ENCODE assay signal across 8 cellular contexts in the genomic region with DNA sequence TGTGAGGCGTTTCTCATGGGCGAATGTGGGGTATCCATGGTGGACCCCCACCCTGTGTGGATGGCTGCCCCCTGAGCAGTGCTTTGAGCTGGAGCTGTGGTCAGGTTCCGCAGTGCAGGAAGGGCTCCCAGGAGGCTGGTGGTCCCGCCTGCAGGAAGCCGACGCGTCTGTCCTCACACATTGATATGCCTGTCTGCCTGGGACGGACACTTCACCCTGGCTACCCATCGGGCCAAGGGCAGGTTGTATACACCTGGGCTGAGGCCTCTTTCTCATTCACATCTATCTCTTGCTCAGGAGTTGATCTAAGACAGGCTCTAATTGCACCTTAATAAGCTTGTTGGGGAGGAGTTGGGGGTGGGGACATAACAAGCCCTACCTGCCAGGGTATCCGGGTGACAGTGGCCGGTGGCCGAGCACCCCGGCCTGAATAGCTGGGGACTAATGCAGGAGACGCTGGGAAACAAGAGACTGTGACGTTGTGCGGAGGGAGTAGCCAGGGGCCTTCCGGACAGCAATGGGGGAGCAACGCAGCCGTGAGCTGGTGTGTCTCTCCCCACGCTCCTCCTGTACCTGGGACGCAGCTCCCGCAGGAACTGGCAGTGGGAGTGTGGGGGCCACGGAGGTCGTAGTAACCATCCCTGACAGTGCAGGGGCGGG. TPM values are rescaled to one million over a fixed set of nuclear protein-coding genes. Genes with fewer than 3 reads are reported as not detected.
DNase-seq lines count a peak whose midpoint lies in the region; ATAC-seq, FAIRE-seq and TF ChIP-seq lines count a peak whose summit lies in the region.

No MANE protein-coding gene starts in this region.

- peak overlapping the region; percentile 54 to 69 for H3K27ac Mint-ChIP-seq in stimulated activated naive CD8-positive, alpha-beta T cell treated with anti-CD3 and anti-CD28 coated beads, Interleukin-15, amount 100 ng/mL, for 72 hours

- H3K79me2 ChIP-seq in HepG2 (ENCODE audit: insufficient read depth, low read length): peaks cover 14% of the 10 kb centered on the region

- POLR2A ChIA-PET in HepG2 (lab: Yijun Ruan, JAX): no interaction called here

- H3K4me3 ChIP-seq in HepG2 (replicated peaks in 1 of 3; ENCODE audit: insufficient read depth in 1 of 3, low read depth in 2 of 3, low read length in 3 of 3): no peak overlapping the region
- H3K4me3 ChIP-seq in aorta (ENCODE audit: low read length in 2 of 2): no peak overlapping the region

- no peaks in the 10 kb centered on the region for H3K27me3 Mint-ChIP-seq in stimulated activated naive CD8-positive, alpha-beta T cell treated with anti-CD3 and anti-CD28 coated beads, Interleukin-15, amount 100 ng/mL, for 72 hours

- WGBS in HepG2 (ENCODE audit: low lambda C conversion rate): 90% methylated on average over 20 of the region's 25 CpGs
- WGBS in aorta, 2 donors: 44 to 49% methylated on average over 20 to 25 of the region's 25 CpGs

- no peak overlapping the region for H3K9ac ChIP-seq in HepG2 (ENCODE audit: insufficient read depth, low read depth, low read length)

- TF ChIP-seq EP300 in HepG2 (IDR thresholded peaks at IDR 0.05; ENCODE audit: low read depth in 2 of 2, low read length in 2 of 2) (no peak), HepG2 (CRISPR knock-in tag; IDR thresholded peaks at IDR 0.05; ENCODE audit: borderline replicate concordance) (no peak)

- no peaks in the 10 kb centered on the region for H3K9me3 Mint-ChIP-seq in stimulated activated naive CD8-positive, alpha-beta T cell treated with anti-CD3 and anti-CD28 coated beads, Interleukin-15, amount 100 ng/mL, for 72 hours

- peaks cover 26% of the 10 kb centered on the region for H3K4me1 Mint-ChIP-seq in stimulated activated naive CD8-positive, alpha-beta T cell treated with anti-CD3 and anti-CD28 coated beads, Interleukin-15, amount 100 ng/mL, for 72 hours

- no peak for DNase-seq in stimulated activated naive CD8-positive, alpha-beta T cell treated with anti-CD3 and anti-CD28 coated beads, Interleukin-15, amount 100 ng/mL, for 72 hours
- DNase-seq in stimulated activated naive CD8-positive, alpha-beta T cell treated with anti-CD3 and anti-CD28 coated beads, Interleukin-15, Interleukin-2, amounts not matched to agents 100 U/mL and 50 U/mL, for 24 hours: no peak
- DNase-seq in astrocyte of the hippocampus (ENCODE audit: low read depth, low spot score) (peak; percentile 75), HepG2 (ENCODE audit: low spot score) (no peak), aorta (no peak)

- no peaks in the 10 kb centered on the region for H3K9me3 ChIP-seq in HepG2 (ENCODE audit: low read length)
- H3K9me3 ChIP-seq in aorta (ENCODE audit: control insufficient read depth, low read length): no peaks in the 10 kb centered on the region

- ATAC-seq in stimulated activated naive CD8-positive, alpha-beta T cell treated with anti-CD3 and anti-CD28 coated beads, Interleukin-15, amount 100 ng/mL, for 72 hours: peak; percentile 51
- no peak for ATAC-seq in stimulated activated naive CD8-positive, alpha-beta T cell treated with anti-CD3 and anti-CD28 coated beads, Interleukin-15, Interleukin-2, amounts not matched to agents 100 U/mL and 50 U/mL, for 24 hours
- ATAC-seq in HepG2: peak; percentile 13
- peak; percentile 30 for ATAC-seq in aorta (ENCODE audit: low FRiP score)
- no peak for ATAC-seq in GM18861 (IDR thresholded peaks at IDR 0.05; ENCODE audit: unreplicated experiment)
- no peak for ATAC-seq in GM18511 (IDR thresholded peaks at IDR 0.05; ENCODE audit: unreplicated experiment)
- ATAC-seq in GM21737 (IDR thresholded peaks at IDR 0.05; ENCODE audit: unreplicated experiment): no peak

- CTCF ChIA-PET in HepG2 (lab: Yijun Ruan, JAX; ENCODE audit: low intra/inter-chr PET ratio, low total read pairs): no interaction called here

- 0 out of 4 replicates have a peak, but pooled peaks of 1 of the 2 experiments have one; percentile 13 for TF ChIP-seq POLR2A in HepG2 (IDR thresholded peaks at IDR 0.05; ENCODE audit: insufficient read depth in 1 of 2, low read depth in 2 of 2, low read length in 2 of 2)

- peak overlapping the region in 1 of 2 donors; percentile 33 for H3K4me3 Mint-ChIP-seq in stimulated activated naive CD8-positive, alpha-beta T cell treated with anti-CD3 and anti-CD28 coated beads, Interleukin-15, amount 100 ng/mL, for 72 hours

- in situ Hi-C loops in HepG2 (cut with HindIII; ENCODE audit: extremely low pct_ligation_motif_present, low pct_unique_long_range_greater_than_20kb): no loop called here

- H3K27me3 ChIP-seq in HepG2 (ENCODE audit: control insufficient read depth in 1 of 2, insufficient read depth in 2 of 2, low read length in 2 of 2) (no peaks in the 10 kb centered on the region), aorta (ENCODE audit: control insufficient read depth in 1 of 2, insufficient read depth in 2 of 2, low read length in 1 of 2) (no peaks in the 10 kb centered on the region)

- TF ChIP-seq CTCF in HepG2 (CRISPR knock-in tag; IDR thresholded peaks at IDR 0.05): no peak

- no peak overlapping the region for H3K27ac ChIP-seq in HepG2 (ENCODE audit: extremely low read length, insufficient read depth, low read length)
- H3K27ac ChIP-seq in aorta (ENCODE audit: low read depth in 1 of 2, low read length in 2 of 2): no peak overlapping the region

- TF ChIP-seq RAD21 in HepG2 (CRISPR knock-in tag; IDR thresholded peaks at IDR 0.05): no peak

- no peak overlapping the region for H3K4me2 ChIP-seq in HepG2 (ENCODE audit: low read depth, low read length)

- H2AFZ ChIP-seq in HepG2 (ENCODE audit: low read length): no peak overlapping the region

- no TSS peak for BruUV-seq in HepG2 (replicated peaks; lab: Mats Ljungman, UMichigan)

- peaks cover 2% of the 10 kb centered on the region; the same call in 1 of the 2 replicates for H4K20me1 ChIP-seq in HepG2 (ENCODE audit: insufficient read depth, low read length)

- peaks cover 31% of the 10 kb centered on the region for H3K4me1 ChIP-seq in HepG2 (ENCODE audit: insufficient read depth, low read length)
- H3K4me1 ChIP-seq in aorta (ENCODE audit: control insufficient read depth in 1 of 2, insufficient read depth in 2 of 2, low read length in 2 of 2): no peaks in the 10 kb centered on the region

- no peak for FAIRE-seq in HepG2 (lab: Jason Lieb, UNC)

- intact Hi-C loops in HepG2 (cut with micrococcal nuclease; ENCODE audit: unreplicated experiment): no loop called here
- intact Hi-C loops in aorta (cut with DNase I): no loop called here

- H3K36me3 ChIP-seq in HepG2 (replicated peaks in 1 of 2; ENCODE audit: control insufficient read depth in 1 of 2, insufficient read depth in 2 of 2, low read length in 2 of 2): peaks cover 20 to 38% of the 10 kb centered on the region in 2 experiments
- H3K36me3 ChIP-seq in aorta (ENCODE audit: control insufficient read depth in 1 of 2, insufficient read depth in 2 of 2, low read length in 1 of 2): peaks cover 0 to 5% of the 10 kb centered on the region in 2 donors

RNA-seq across cellular contexts. Expression of a gene that starts 21.7 kb away (rescaled TPM):
- total RNA-seq in HepG2 (2016; rRNA removed; fragmentation: Illumina TruSeq; extraction: Trizol) (114 and 151 TPM in 2 replicates), aorta (10 to 100 TPM; 90.7 to 94.4 TPM)
- total RNA-seq in HepG2 (2016; cell fraction: cytosol; rRNA removed; fragmentation: Illumina TruSeq; extraction: Trizol; ENCODE audit: low read depth): 28.6 and 35.2 TPM in 2 replicates
- 115 and 149 TPM in 2 replicates for total RNA-seq in HepG2 (2016; cell fraction: insoluble cytoplasmic fraction; rRNA removed; fragmentation: Illumina TruSeq; extraction: Trizol)
- total RNA-seq in HepG2 (2016; cell fraction: membrane; rRNA removed; fragmentation: Illumina TruSeq; extraction: Trizol): 62.0 and 68.5 TPM in 2 replicates
- total RNA-seq in HepG2 (2016; cell fraction: nucleus; rRNA removed; fragmentation: Illumina TruSeq; extraction: Trizol): 61.1 and 71.3 TPM in 2 replicates
- polyA plus RNA-seq in HepG2 (2011; rRNA removed) (165 and 184 TPM in 2 replicates), aorta (10 to 100 TPM; 25.8 to 38.2 TPM)
- 146 and 162 TPM in 2 replicates for polyA plus RNA-seq in HepG2 (2011; cell fraction: cytosol; rRNA removed)
- 215 and 264 TPM in 2 replicates for polyA plus RNA-seq in HepG2 (2011; cell fraction: nucleus; rRNA removed)
- polyA plus RNA-seq in HepG2 (2012): 82.4 and 87.9 TPM in 2 replicates
- polyA plus RNA-seq in HepG2 (2016; cell fraction: cytosol; fragmentation: Illumina TruSeq; extraction: Trizol; ENCODE audit: low read depth): 45.4 and 55.7 TPM in 2 replicates
- polyA plus RNA-seq in HepG2 (2016; cell fraction: insoluble cytoplasmic fraction; fragmentation: Illumina TruSeq; extraction: Trizol; ENCODE audit: low read depth): 135 and 141 TPM in 2 replicates
- 56.2 and 56.5 TPM in 2 replicates for polyA plus RNA-seq in HepG2 (2016; cell fraction: membrane; fragmentation: Illumina TruSeq; extraction: Trizol; ENCODE audit: low read depth)
- 113 and 114 TPM in 2 replicates for polyA plus RNA-seq in HepG2 (2016; cell fraction: nucleus; fragmentation: Illumina TruSeq; extraction: Trizol; ENCODE audit: insufficient read depth, low read depth)
- polyA minus RNA-seq in HepG2 (2011; rRNA and poly(A)+ RNA removed; ENCODE audit: low replicate concordance): 159 and 241 TPM in 2 replicates
- 48.1 and 61.1 TPM in 2 replicates for polyA minus RNA-seq in HepG2 (2011; cell fraction: cytosol; rRNA and poly(A)+ RNA removed)
- 60.5 and 61.0 TPM in 2 replicates for polyA minus RNA-seq in HepG2 (2011; cell fraction: nucleus; rRNA and poly(A)+ RNA removed)

RNA-seq across cellular contexts. Expression of a gene that starts 35.5 kb away (rescaled TPM):
- total RNA-seq in HepG2 (2016; rRNA removed; fragmentation: Illumina TruSeq; extraction: Trizol) (11.7 and 15.8 TPM in 2 replicates), aorta (10 to 100 TPM; 30.3 to 44.3 TPM)
- total RNA-seq in HepG2 (2016; cell fraction: cytosol; rRNA removed; fragmentation: Illumina TruSeq; extraction: Trizol; ENCODE audit: low read depth): 8.0 and 9.1 TPM in 2 replicates
- 11.9 and 14.9 TPM in 2 replicates for total RNA-seq in HepG2 (2016; cell fraction: insoluble cytoplasmic fraction; rRNA removed; fragmentation: Illumina TruSeq; extraction: Trizol)
- total RNA-seq in HepG2 (2016; cell fraction: membrane; rRNA removed; fragmentation: Illumina TruSeq; extraction: Trizol): 9.8 and 11.8 TPM in 2 replicates
- 6.6 and 7.1 TPM in 2 replicates for total RNA-seq in HepG2 (2016; cell fraction: nucleus; rRNA removed; fragmentation: Illumina TruSeq; extraction: Trizol)
- polyA plus RNA-seq in HepG2 (2011; rRNA removed) (94.1 and 110 TPM in 2 replicates), aorta (10 to 100 TPM; 44.6 to 71.6 TPM)
- 129 and 137 TPM in 2 replicates for polyA plus RNA-seq in HepG2 (2011; cell fraction: cytosol; rRNA removed)
- 53.4 and 59.2 TPM in 2 replicates for polyA plus RNA-seq in HepG2 (2011; cell fraction: nucleus; rRNA removed)
- 58.7 and 69.9 TPM in 2 replicates for polyA plus RNA-seq in HepG2 (2012)
- polyA plus RNA-seq in HepG2 (2016; cell fraction: cytosol; fragmentation: Illumina TruSeq; extraction: Trizol; ENCODE audit: low read depth): 34.3 and 43.0 TPM in 2 replicates
- polyA plus RNA-seq in HepG2 (2016; cell fraction: insoluble cytoplasmic fraction; fragmentation: Illumina TruSeq; extraction: Trizol; ENCODE audit: low read depth): 53.0 and 57.2 TPM in 2 replicates
- 32.8 and 40.2 TPM in 2 replicates for polyA plus RNA-seq in HepG2 (2016; cell fraction: membrane; fragmentation: Illumina TruSeq; extraction: Trizol; ENCODE audit: low read depth)
- polyA plus RNA-seq in HepG2 (2016; cell fraction: nucleus; fragmentation: Illumina TruSeq; extraction: Trizol; ENCODE audit: insufficient read depth, low read depth): 34.9 and 36.2 TPM in 2 replicates
- 37.2 and 51.7 TPM in 2 replicates for polyA minus RNA-seq in HepG2 (2011; rRNA and poly(A)+ RNA removed; ENCODE audit: low replicate concordance)
- 24.0 and 25.6 TPM in 2 replicates for polyA minus RNA-seq in HepG2 (2011; cell fraction: cytosol; rRNA and poly(A)+ RNA removed)
- 9.0 and 15.4 TPM in 2 replicates for polyA minus RNA-seq in HepG2 (2011; cell fraction: nucleus; rRNA and poly(A)+ RNA removed)

RNA-seq across cellular contexts. Expression of a gene that starts 48.8 kb away (rescaled TPM):
- total RNA-seq in HepG2 (2016; rRNA removed; fragmentation: Illumina TruSeq; extraction: Trizol) (24.6 and 35.1 TPM in 2 replicates), aorta (10 to 100 TPM; 17.5 to 18.1 TPM)
- total RNA-seq in HepG2 (2016; cell fraction: cytosol; rRNA removed; fragmentation: Illumina TruSeq; extraction: Trizol; ENCODE audit: low read depth): 16.9 and 17.1 TPM in 2 replicates
- total RNA-seq in HepG2 (2016; cell fraction: insoluble cytoplasmic fraction; rRNA removed; fragmentation: Illumina TruSeq; extraction: Trizol): 24.1 and 32.9 TPM in 2 replicates
- total RNA-seq in HepG2 (2016; cell fraction: membrane; rRNA removed; fragmentation: Illumina TruSeq; extraction: Trizol): 10.3 and 11.2 TPM in 2 replicates
- total RNA-seq in HepG2 (2016; cell fraction: nucleus; rRNA removed; fragmentation: Illumina TruSeq; extraction: Trizol): 29.9 and 34.8 TPM in 2 replicates
- polyA plus RNA-seq in HepG2 (2011; rRNA removed) (20.1 and 22.2 TPM in 2 replicates), aorta (10 to 100 TPM in 1 of 2 donors, 1 to 10 TPM in 1; 4.4 to 17.9 TPM)
- polyA plus RNA-seq in HepG2 (2011; cell fraction: cytosol; rRNA removed): 11.2 and 11.3 TPM in 2 replicates
- 110 and 114 TPM in 2 replicates for polyA plus RNA-seq in HepG2 (2011; cell fraction: nucleus; rRNA removed)
- polyA plus RNA-seq in HepG2 (2012): 22.7 and 27.0 TPM in 2 replicates
- 3.0 and 3.7 TPM in 2 replicates for polyA plus RNA-seq in HepG2 (2016; cell fraction: cytosol; fragmentation: Illumina TruSeq; extraction: Trizol; ENCODE audit: low read depth)
- 25.7 and 32.8 TPM in 2 replicates for polyA plus RNA-seq in HepG2 (2016; cell fraction: insoluble cytoplasmic fraction; fragmentation: Illumina TruSeq; extraction: Trizol; ENCODE audit: low read depth)
- 4.3 and 6.1 TPM in 2 replicates for polyA plus RNA-seq in HepG2 (2016; cell fraction: membrane; fragmentation: Illumina TruSeq; extraction: Trizol; ENCODE audit: low read depth)
- polyA plus RNA-seq in HepG2 (2016; cell fraction: nucleus; fragmentation: Illumina TruSeq; extraction: Trizol; ENCODE audit: insufficient read depth, low read depth): 70.6 and 74.1 TPM in 2 replicates
- polyA minus RNA-seq in HepG2 (2011; rRNA and poly(A)+ RNA removed; ENCODE audit: low replicate concordance): 9.8 and 26.9 TPM in 2 replicates
- 5.9 and 9.7 TPM in 2 replicates for polyA minus RNA-seq in HepG2 (2011; cell fraction: cytosol; rRNA and poly(A)+ RNA removed)
- polyA minus RNA-seq in HepG2 (2011; cell fraction: nucleus; rRNA and poly(A)+ RNA removed): 27.0 and 37.2 TPM in 2 replicates

Comparison
In these comparisons a context has a peak if more than half of its experiments do, and no peak if none do; other contexts are left out.
1. ATAC-seq: peak in stimulated activated naive CD8-positive, alpha-beta T cell treated with anti-CD3 and anti-CD28 coated beads, Interleukin-15, amount 100 ng/mL, for 72 hours (single experiment), HepG2 (single experiment) and aorta (single experiment); none in stimulated activated naive CD8-positive, alpha-beta T cell treated with anti-CD3 and anti-CD28 coated beads, Interleukin-15, Interleukin-2, amounts not matched to agents 100 U/mL and 50 U/mL, for 24 hours (single experiment), GM18861 (single experiment), GM18511 (single experiment) and GM21737 (single experiment).